Comparison of ENCODE assay signal across 21 cellular contexts in genomic region chr14:51681411-51681810, GRCh38. TPM values are rescaled to one million over a fixed set of nuclear protein-coding genes. Genes with fewer than 3 reads are reported as not detected.
DNase-seq lines count a peak whose midpoint lies in the region; ATAC-seq, FAIRE-seq and TF ChIP-seq lines count a peak whose summit lies in the region.
"Had no signal": no experiment of that assay in that cellular context is flagged by ENCODE, and none has a peak within 500 bp of the region (broad histone marks: within the 10 kb centered on the region; RNA-seq: fewer than 3 reads in every experiment).

No MANE protein-coding gene starts in this region.

- H3K27me3 Mint-ChIP-seq in HFFc6 (ENCODE audit: insufficient read depth) = peaks cover 16% of the 10 kb centered on the region
- no peaks in the 10 kb centered on the region for H3K27me3 Mint-ChIP-seq in astrocyte (ENCODE audit: low read depth, unreplicated experiment)

- no peak overlapping the region for H2BK12ac ChIP-seq in trophoblast cell (ENCODE audit: low read length)

- no peak overlapping the region; the same call in 1 of the 2 replicates for H3K4me3 Mint-ChIP-seq in HFFc6
- H3K4me3 Mint-ChIP-seq in astrocyte (ENCODE audit: unreplicated experiment) = peak overlapping the region; percentile 29
- H3K4me3 Mint-ChIP-seq: T-helper 1 cell treated with Interleukin-12 subunit alpha and Interleukin-12 subunit beta and Interleukin-4 antibody, amounts not matched to agents 30 μg/mL and 1 μg/mL, for 36 hours had no signal

- H3K9ac ChIP-seq in astrocyte (ENCODE audit: low read length) (no peak overlapping the region), trophoblast cell (ENCODE audit: low read length) (no peak overlapping the region)

- no peak overlapping the region for H4K12ac ChIP-seq in trophoblast cell (ENCODE audit: low read depth, low read length)

- H3K4me1 ChIP-seq in astrocyte (ENCODE audit: insufficient read depth, low read length) = peaks cover 30% of the 10 kb centered on the region
- peaks cover 2 to 10% of the 10 kb centered on the region in 2 experiments for H3K4me1 ChIP-seq in trophoblast cell (ENCODE audit: control insufficient read depth in 1 of 2, insufficient read depth in 2 of 2, low read length in 2 of 2)
- H3K4me1 ChIP-seq: HAP-1 had no signal

- H3K27ac Mint-ChIP-seq in HFFc6 = peak overlapping the region; percentile 64
- H3K27ac Mint-ChIP-seq in astrocyte (ENCODE audit: unreplicated experiment) = peak overlapping the region; percentile 22
- H3K27ac Mint-ChIP-seq: T-helper 1 cell treated with Interleukin-12 subunit alpha and Interleukin-12 subunit beta and Interleukin-4 antibody, amounts not matched to agents 30 μg/mL and 1 μg/mL, for 36 hours had no signal

- H3K79me2 ChIP-seq in astrocyte (ENCODE audit: insufficient read depth, low read length) = peaks cover 100% of the 10 kb centered on the region
- H3K79me2 ChIP-seq in trophoblast cell (ENCODE audit: control insufficient read depth, insufficient read depth, low read length, poor library complexity) = peaks cover 2% of the 10 kb centered on the region

- no peak for ATAC-seq in HG03280 (IDR thresholded peaks at IDR 0.05; ENCODE audit: unreplicated experiment)

- H3K14ac ChIP-seq in trophoblast cell (ENCODE audit: low read length) = no peak overlapping the region

- H3K4ac ChIP-seq in trophoblast cell (ENCODE audit: low read depth, low read length) = peak overlapping the region; percentile 40

- H2BK5ac ChIP-seq in trophoblast cell (ENCODE audit: low read depth, low read length, poor library complexity) = no peak overlapping the region

- no peak overlapping the region for H3K4me2 ChIP-seq in astrocyte (ENCODE audit: low read length)
- H3K4me2 ChIP-seq in trophoblast cell (ENCODE audit: low read length) = no peak overlapping the region

- H3K9me3 Mint-ChIP-seq in HFFc6 = no peaks in the 10 kb centered on the region
- H3K9me3 Mint-ChIP-seq in astrocyte (ENCODE audit: unreplicated experiment) = no peaks in the 10 kb centered on the region
- H3K9me3 Mint-ChIP-seq: T-helper 1 cell treated with Interleukin-12 subunit alpha and Interleukin-12 subunit beta and Interleukin-4 antibody, amounts not matched to agents 30 μg/mL and 1 μg/mL, for 36 hours had no signal

- H2AFZ ChIP-seq in astrocyte (ENCODE audit: low read depth, low read length) (no peak overlapping the region), trophoblast cell (ENCODE audit: insufficient read depth, low read length, poor library complexity) (no peak overlapping the region)

- H3K9me3 ChIP-seq in astrocyte (ENCODE audit: insufficient read depth, low read depth, low read length) = no peaks in the 10 kb centered on the region
- no peaks in the 10 kb centered on the region for H3K9me3 ChIP-seq in trophoblast cell (ENCODE audit: insufficient read depth, low read depth, low read length)
- H3K9me3 ChIP-seq: HAP-1 had no signal

- H2AK5ac ChIP-seq in trophoblast cell (ENCODE audit: low read length) = no peak overlapping the region

- TF ChIP-seq CTCF in HFFc6 (IDR thresholded peaks at IDR 0.05) = no peak
- no peak for TF ChIP-seq CTCF in astrocyte (IDR thresholded peaks at IDR 0.05; ENCODE audit: insufficient read depth, low read depth, low read length)

- peaks cover 87% of the 10 kb centered on the region for H4K20me1 ChIP-seq in astrocyte (ENCODE audit: insufficient read depth, low read length)

- intact Hi-C loops in posterior cingulate gyrus (cut with DNase I) = no loop called here

- WGBS in trophoblast cell (ENCODE audit: extremely low coverage, insufficient coverage, insufficient read length) = no CpG with 5 or more reads among the region's 1 CpG

- no peak overlapping the region for H3K23ac ChIP-seq in trophoblast cell (ENCODE audit: low read length)

- peaks cover 99% of the 10 kb centered on the region for H3K4me1 Mint-ChIP-seq in HFFc6 (ENCODE audit: low read depth)
- peaks cover 79% of the 10 kb centered on the region for H3K4me1 Mint-ChIP-seq in astrocyte (ENCODE audit: low read depth, unreplicated experiment)

- H3K36me3 Mint-ChIP-seq in HFFc6 (ENCODE audit: low read depth) (peaks cover 52% of the 10 kb centered on the region), astrocyte (ENCODE audit: low read depth, unreplicated experiment) (peaks cover 16% of the 10 kb centered on the region)

- no peak for FAIRE-seq in astrocyte (lab: Jason Lieb, UNC)
- FAIRE-seq: G401.6, HTR-8/SVneo had no signal

- H3K36me3 ChIP-seq in astrocyte (ENCODE audit: insufficient read depth, low read length) (peaks cover 27% of the 10 kb centered on the region), trophoblast cell (ENCODE audit: control insufficient read depth in 1 of 2, insufficient read depth in 2 of 2, low read length in 2 of 2) (peaks cover 3 to 8% of the 10 kb centered on the region in 2 experiments)
- H3K36me3 ChIP-seq: HAP-1 had no signal

- H4K91ac ChIP-seq in trophoblast cell (ENCODE audit: low read depth, low read length) = no peak overlapping the region

- H3K27me3 ChIP-seq in astrocyte (ENCODE audit: insufficient read depth, low read length) = no peaks in the 10 kb centered on the region
- no peaks in the 10 kb centered on the region for H3K27me3 ChIP-seq in trophoblast cell (ENCODE audit: insufficient read depth, low read length)

- DNase-seq in HFFc6 (no peak), NCI-H1436 (lab: John Stamatoyannopoulos, UW) (peak; percentile 40), astrocyte (ENCODE audit: low read depth) (no peak), trophoblast cell (no peak), T-helper 1 cell (no peak), posterior cingulate gyrus (no peak)
- DNase-seq: ACHN, C1 segment of cervical spinal cord, DND-41, MM.1S, NCI-H1092 treated with DMSO at 0.1 percent for 48 hours, NCI-H187 treated with DMSO at 0.1 percent for 48 hours, NCI-H510A, NCI-H774, RPMI8226, SHP77 treated with DMSO at 0.1 percent for 48 hours had no signal

- no peaks in the 10 kb centered on the region for H3K79me1 ChIP-seq in trophoblast cell (ENCODE audit: low read length)

- no peak overlapping the region for H2BK120ac ChIP-seq in trophoblast cell (ENCODE audit: insufficient read depth, low read length, poor library complexity)

- no peak overlapping the region for H4K8ac ChIP-seq in trophoblast cell (ENCODE audit: low read depth, low read length)

- H3K4me3 ChIP-seq in astrocyte (ENCODE audit: insufficient read depth, low read depth, low read length) (no peak overlapping the region), trophoblast cell (ENCODE audit: low read depth, low read length) (no peak overlapping the region)
- H3K4me3 ChIP-seq: HAP-1 had no signal

- no peak overlapping the region for H3K18ac ChIP-seq in trophoblast cell (ENCODE audit: low read length)

- H3K27ac ChIP-seq in astrocyte (ENCODE audit: low read depth, low read length) (no peak overlapping the region), trophoblast cell (ENCODE audit: low read depth, low read length) (no peak overlapping the region)

RNA-seq across cellular contexts. Expression of gene FRMD6, which starts 29.7 kb away (rescaled TPM):
- 100 to 1,000 TPM; 379 to 565 (median 420) TPM for total RNA-seq in HFFc6 (2021; fragmentation: NEBNext Ultra II Directional; extraction: Animal tissue kit (Norgen Biotek cat#: 25700))
- 492 and 498 TPM in 2 replicates for total RNA-seq in astrocyte
- 105 and 107 TPM in 2 replicates for polyA plus RNA-seq in trophoblast cell (2013)
